In the genomic region with DNA sequence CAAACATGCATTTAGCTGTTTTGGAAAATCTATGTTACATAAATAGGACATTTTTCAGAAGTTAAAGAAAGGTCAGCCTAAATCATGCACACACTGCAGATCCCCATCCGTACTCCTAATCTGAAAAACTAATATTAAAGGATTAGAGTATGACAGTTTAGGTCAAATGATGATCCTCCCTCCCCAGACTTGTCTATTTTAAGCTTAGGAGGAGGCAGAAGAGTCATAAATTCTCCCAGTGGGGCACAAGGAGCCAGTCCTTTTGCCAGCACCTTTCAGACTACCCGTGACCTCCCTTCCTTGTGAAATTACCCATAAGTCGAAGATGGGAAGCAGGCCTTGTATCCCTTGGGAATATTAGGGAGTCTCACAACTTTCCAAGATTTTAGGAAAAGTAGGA, we compare ENCODE assay signal across 20 cellular contexts.
DNase-seq lines count a peak whose midpoint lies in the region; ATAC-seq and TF ChIP-seq lines count a peak whose summit lies in the region.
"Had no signal": no experiment of that assay in that cellular context is flagged by ENCODE, and none has a peak within 500 bp of the region (broad histone marks: within the 10 kb centered on the region; RNA-seq: fewer than 3 reads in every experiment).

No MANE protein-coding gene starts in this region.

- TF ChIP-seq POLR2A in spleen (IDR thresholded peaks at IDR 0.05), result no peak

- 45 to 85% (median 75%) methylated on average over 3 of the region's 3 CpGs for WGBS in spleen, 5 donors

- intact Hi-C loops in activated CD4-positive, alpha-beta T cell treated with anti-CD3 and anti-CD28 coated beads for 36 hours (cut with DNase I, micrococcal nuclease), result loop anchor here in 1 of 2 experiments (5.0 kb wide), 1 partner anchor 182 kb away; no protein-coding TSS in a partner anchor
- intact Hi-C loops in CD4-positive, alpha-beta memory T cell (cut with micrococcal nuclease), result no loop called here
- intact Hi-C loops in spleen (cut with DNase I; ENCODE audit: low total_unique reads), result no loop called here

- H3K27ac ChIP-seq in CD4-positive, alpha-beta memory T cell (ENCODE audit: low read depth, low read length), result no peak overlapping the region
- peak overlapping the region in 7 of 8 donors; percentile 37 to 83 (median 79) for H3K27ac ChIP-seq in spleen
- H3K27ac ChIP-seq: 22Rv1, C4-2B, KMS-11 had no signal

- H3K36me3 ChIP-seq in CD4-positive, alpha-beta memory T cell (ENCODE audit: insufficient read depth, low read length), result peaks cover 30% of the 10 kb centered on the region
- H3K36me3 ChIP-seq in spleen, result peaks cover 0 to 100% (median 35%) of the 10 kb centered on the region in 6 donors
- H3K36me3 ChIP-seq: breast epithelium had no signal

- no peak for ATAC-seq in activated CD4-positive, alpha-beta T cell treated with anti-CD3 and anti-CD28 coated beads for 36 hours
- ATAC-seq in central memory CD8-positive, alpha-beta T cell (replicated peaks; ENCODE audit: extremely low read depth, poor library complexity, severe bottlenecking), result no peak
- no peak for ATAC-seq in left lobe of liver
- ATAC-seq: GM23338 had no signal

- no peak for DNase-seq in activated CD4-positive, alpha-beta T cell treated with anti-CD3 and anti-CD28 coated beads for 36 hours
- DNase-seq in activated CD4-positive, alpha-beta T cell treated with anti-CD3 and anti-CD28 coated beads, Interleukin-2, amount 50 U/mL, for 1 hour, result no peak
- no peak for DNase-seq in CD4-positive, alpha-beta memory T cell
- no peak for DNase-seq in central memory CD8-positive, alpha-beta T cell (ENCODE audit: low spot score in 2 of 2)
- DNase-seq in spleen, result no peak
- DNase-seq in left lobe of liver (ENCODE audit: low spot score), result no peak
- DNase-seq in NCI-H1417 (lab: John Stamatoyannopoulos, UW), result no peak
- DNase-seq in T-helper 2 cell treated with Interferon-gamma antibody and Interleukin-4, amounts not matched to agents 5 μg/mL and 100 μg/mL, for 36 hours (ENCODE audit: low spot score), result no peak
- DNase-seq: dorsolateral prefrontal cortex; esophagus squamous epithelium; NCI-H1436 treated with DMSO at 0.1 percent for 48 hours; NCI-H345; NK-92 treated with Interleukin-12 subunit alpha and Interleukin-12 subunit beta, amount 100 ng/mL, for 24 hours; SHP77 treated with DMSO at 0.1 percent for 48 hours had no signal

- H3K4me3 Mint-ChIP-seq in activated CD4-positive, alpha-beta T cell treated with anti-CD3 and anti-CD28 coated beads for 36 hours, result no peak overlapping the region
- H3K4me3 Mint-ChIP-seq in CD4-positive, alpha-beta memory T cell, result peak overlapping the region in 2 of 8 donors; percentile 4 to 14
- no peak overlapping the region for H3K4me3 Mint-ChIP-seq in central memory CD8-positive, alpha-beta T cell
- no peak overlapping the region for H3K4me3 Mint-ChIP-seq in T-helper 2 cell treated with Interferon-gamma antibody and Interleukin-4, amounts not matched to agents 5 μg/mL and 100 μg/mL, for 36 hours
- H3K4me3 Mint-ChIP-seq: GM23338 had no signal

- POLR2A ChIA-PET in activated CD4-positive, alpha-beta T cell treated with anti-CD3 and anti-CD28 coated beads for 36 hours (lab: Charles Lee), result interaction anchor here (0.6 to 1.6 kb wide), 3 partner anchors 26 to 78 kb away, joined by 3 to 5 read pairs (median 3); a partner anchor contains a TSS
- POLR2A ChIA-PET in CD4-positive, alpha-beta memory T cell (lab: Charles Lee; ENCODE audit: partially characterized antibody), result interaction anchor here (0.7 to 3.5 kb wide), 4 partner anchors 18 to 359 kb away, joined by 3 to 12 read pairs (median 3); no protein-coding TSS in a partner anchor

- H3K4me1 Mint-ChIP-seq in activated CD4-positive, alpha-beta T cell treated with anti-CD3 and anti-CD28 coated beads for 36 hours, result peaks cover 97% of the 10 kb centered on the region
- H3K4me1 Mint-ChIP-seq in CD4-positive, alpha-beta memory T cell, result peaks cover 66 to 97% (median 83%) of the 10 kb centered on the region in 4 donors
- peaks cover 74% of the 10 kb centered on the region for H3K4me1 Mint-ChIP-seq in central memory CD8-positive, alpha-beta T cell
- peaks cover 69% of the 10 kb centered on the region for H3K4me1 Mint-ChIP-seq in T-helper 2 cell treated with Interferon-gamma antibody and Interleukin-4, amounts not matched to agents 5 μg/mL and 100 μg/mL, for 36 hours (ENCODE audit: low read depth)

- TF ChIP-seq CTCF in spleen (IDR thresholded peaks at IDR 0.05 in 8 of 11, conservative IDR thresholded peaks at IDR 0.05 in 3 of 11), result no peak

- CTCF ChIA-PET in activated CD4-positive, alpha-beta T cell treated with anti-CD3 and anti-CD28 coated beads for 36 hours (lab: Charles Lee), result interaction anchor here (0.7 to 2.9 kb wide), 5 partner anchors 9 to 642 kb away, joined by 3 to 13 read pairs (median 3); no protein-coding TSS in a partner anchor
- CTCF ChIA-PET in CD4-positive, alpha-beta memory T cell (lab: Charles Lee; ENCODE audit: partially characterized antibody), result interaction anchor here (1.2 to 2.7 kb wide), 4 partner anchors 9 to 485 kb away, joined by 4 to 10 read pairs (median 6); no protein-coding TSS in a partner anchor

- peaks cover 86% of the 10 kb centered on the region for H3K4me1 ChIP-seq in CD4-positive, alpha-beta memory T cell (ENCODE audit: insufficient read depth, low read length)
- H3K4me1 ChIP-seq in spleen, result peaks cover 46 to 100% (median 84%) of the 10 kb centered on the region in 6 donors

- no peaks in the 10 kb centered on the region for H3K27me3 Mint-ChIP-seq in activated CD4-positive, alpha-beta T cell treated with anti-CD3 and anti-CD28 coated beads for 36 hours
- H3K27me3 Mint-ChIP-seq in CD4-positive, alpha-beta memory T cell, result no peaks in the 10 kb centered on the region
- H3K27me3 Mint-ChIP-seq in central memory CD8-positive, alpha-beta T cell, result no peaks in the 10 kb centered on the region
- no peaks in the 10 kb centered on the region for H3K27me3 Mint-ChIP-seq in T-helper 2 cell treated with Interferon-gamma antibody and Interleukin-4, amounts not matched to agents 5 μg/mL and 100 μg/mL, for 36 hours (ENCODE audit: low read depth)
- H3K27me3 Mint-ChIP-seq: progenitor cell of endocrine pancreas had no signal

- H3K36me3 Mint-ChIP-seq in activated CD4-positive, alpha-beta T cell treated with anti-CD3 and anti-CD28 coated beads for 36 hours (ENCODE audit: low read depth), result peaks cover 79% of the 10 kb centered on the region
- H3K36me3 Mint-ChIP-seq in CD4-positive, alpha-beta memory T cell, result peaks cover 74 to 82% of the 10 kb centered on the region in 2 donors
- H3K36me3 Mint-ChIP-seq in central memory CD8-positive, alpha-beta T cell (ENCODE audit: insufficient read depth), result peaks cover 59% of the 10 kb centered on the region
- H3K36me3 Mint-ChIP-seq in T-helper 2 cell treated with Interferon-gamma antibody and Interleukin-4, amounts not matched to agents 5 μg/mL and 100 μg/mL, for 36 hours (ENCODE audit: low read depth), result peaks cover 80% of the 10 kb centered on the region

- H3K4me3 ChIP-seq in CD4-positive, alpha-beta memory T cell (ENCODE audit: low read length in 2 of 2), result no peak overlapping the region
- no peak overlapping the region for H3K4me3 ChIP-seq in spleen
- H3K4me3 ChIP-seq: breast epithelium, dorsolateral prefrontal cortex, esophagus squamous epithelium, GM23338 had no signal

- H3K27ac Mint-ChIP-seq in activated CD4-positive, alpha-beta T cell treated with anti-CD3 and anti-CD28 coated beads for 36 hours, result peak overlapping the region; percentile 93
- H3K27ac Mint-ChIP-seq in CD4-positive, alpha-beta memory T cell, result peak overlapping the region; percentile 54 to 93 (median 80)
- H3K27ac Mint-ChIP-seq in central memory CD8-positive, alpha-beta T cell (ENCODE audit: low read depth), result peak overlapping the region; percentile 72
- no peak overlapping the region for H3K27ac Mint-ChIP-seq in T-helper 2 cell treated with Interferon-gamma antibody and Interleukin-4, amounts not matched to agents 5 μg/mL and 100 μg/mL, for 36 hours
- H3K27ac Mint-ChIP-seq: GM23338 had no signal

- no peaks in the 10 kb centered on the region for H3K9me3 ChIP-seq in CD4-positive, alpha-beta memory T cell (ENCODE audit: control insufficient read depth in 1 of 2, low read length in 2 of 2)
- no peaks in the 10 kb centered on the region for H3K9me3 ChIP-seq in spleen
- H3K9me3 ChIP-seq: breast epithelium, esophagus squamous epithelium had no signal

- H3K27me3 ChIP-seq in CD4-positive, alpha-beta memory T cell (ENCODE audit: insufficient read depth, low read length), result no peaks in the 10 kb centered on the region
- no peaks in the 10 kb centered on the region for H3K27me3 ChIP-seq in spleen (replicated peaks in 1 of 7)
- H3K27me3 ChIP-seq: breast epithelium, dorsolateral prefrontal cortex, esophagus squamous epithelium had no signal

- no peaks in the 10 kb centered on the region for H3K9me3 Mint-ChIP-seq in activated CD4-positive, alpha-beta T cell treated with anti-CD3 and anti-CD28 coated beads for 36 hours (ENCODE audit: low read depth)
- no peaks in the 10 kb centered on the region for H3K9me3 Mint-ChIP-seq in CD4-positive, alpha-beta memory T cell
- no peaks in the 10 kb centered on the region for H3K9me3 Mint-ChIP-seq in central memory CD8-positive, alpha-beta T cell
- no peaks in the 10 kb centered on the region for H3K9me3 Mint-ChIP-seq in T-helper 2 cell treated with Interferon-gamma antibody and Interleukin-4, amounts not matched to agents 5 μg/mL and 100 μg/mL, for 36 hours
- H3K9me3 Mint-ChIP-seq: GM23338 had no signal
